Comparison of ENCODE assay signal across 11 cellular contexts in genomic region chr7:139532636-139533035, GRCh38. TPM values are rescaled to one million over a fixed set of nuclear protein-coding genes. Genes with fewer than 3 reads are reported as not detected.
"Had no signal": no experiment of that assay in that cellular context is flagged by ENCODE, and none has a peak within 500 bp of the region (broad histone marks: within the 10 kb centered on the region; RNA-seq: fewer than 3 reads in every experiment).

No MANE protein-coding gene starts in this region.

- H3K9ac ChIP-seq: GM23248 had no signal

- DNase-seq: GM23248, GOT3, H7, HFFc6, IMR-90 had no signal

- H3K36me3 ChIP-seq: HAP-1 had no signal

- H3K9me3 ChIP-seq: HAP-1 had no signal

- H2AFZ ChIP-seq: GM23248 had no signal

- H3K27ac ChIP-seq: GM23248, HL-60 had no signal

- H3K4me3 ChIP-seq: GM23248, HAP-1 had no signal

- ATAC-seq: HCT116, HepG2 had no signal

RNA-seq across cellular contexts. Expression of gene CLEC2L, which starts 9.2 kb away (rescaled TPM):
- total RNA-seq: GM23248, H7, HFFc6, HT1080, IMR-90 had no signal
- polyA plus RNA-seq: GM23248, IMR-90 had no signal

RNA-seq across cellular contexts. Expression of gene KLRG2, which starts 49.2 kb away (rescaled TPM):
- total RNA-seq: H4, HepG2, HFFc6, HT1080 had no signal
- polyA plus RNA-seq: GM23248, HepG2 had no signal
